Comparison of ENCODE assay signal across 8 cellular contexts in genomic region chr2:215619022-215619958, GRCh38.
A peak's percentile ranks its signal among the peaks of the same experiment; 100 is the strongest.
DNase-seq lines count a peak whose midpoint lies in the region; ATAC-seq and TF ChIP-seq lines count a peak whose summit lies in the region.

No MANE protein-coding gene starts in this region.

- no peak overlapping the region for H3K9ac ChIP-seq in endocrine pancreas (ENCODE audit: control insufficient read depth, insufficient read depth, low read length)
- H3K9ac ChIP-seq in smooth muscle cell (ENCODE audit: low read depth): no peak overlapping the region

- H3K36me3 ChIP-seq in endocrine pancreas (ENCODE audit: control insufficient read depth, insufficient read depth, low read length) (no peaks in the 10 kb centered on the region), smooth muscle cell (ENCODE audit: low read depth) (no peaks in the 10 kb centered on the region), esophagus squamous epithelium (no peaks in the 10 kb centered on the region)

- H3K4me1 ChIP-seq in endocrine pancreas (ENCODE audit: control insufficient read depth, insufficient read depth, low read length) (no peaks in the 10 kb centered on the region), smooth muscle cell (ENCODE audit: low read depth) (peaks cover 18% of the 10 kb centered on the region), esophagus squamous epithelium (peaks cover 0 to 5% (median 0%) of the 10 kb centered on the region in 3 donors)

- H3K27me3 ChIP-seq in endocrine pancreas (ENCODE audit: control insufficient read depth, insufficient read depth, low read length): no peaks in the 10 kb centered on the region
- H3K27me3 ChIP-seq in smooth muscle cell (ENCODE audit: low read depth): no peaks in the 10 kb centered on the region
- no peaks in the 10 kb centered on the region for H3K27me3 ChIP-seq in esophagus squamous epithelium

- WGBS in smooth muscle cell (ENCODE audit: low lambda C conversion rate): 29% methylated on average over 14 of the region's 14 CpGs
- 33 to 40% methylated on average over 13 to 14 of the region's 14 CpGs for WGBS in esophagus squamous epithelium, 2 donors

- ATAC-seq in left ventricle myocardium superior: peak; percentile 52

- no peaks in the 10 kb centered on the region for H3K9me3 ChIP-seq in endocrine pancreas (ENCODE audit: control insufficient read depth, low read length)
- no peaks in the 10 kb centered on the region for H3K9me3 ChIP-seq in smooth muscle cell (replicated peaks; ENCODE audit: low read depth)
- H3K9me3 ChIP-seq in esophagus squamous epithelium: no peaks in the 10 kb centered on the region

- DNase-seq in left ventricle myocardium superior: no peak
- DNase-seq in cardiac septum (ENCODE audit: low spot score): no peak
- DNase-seq in NCI-H748 (lab: John Stamatoyannopoulos, UW; ENCODE audit: unreplicated experiment): peak; percentile 97
- no peak for DNase-seq in smooth muscle cell (lab: John Stamatoyannopoulos, UW; ENCODE audit: unreplicated experiment)
- no peak for DNase-seq in NCI-H1048 (lab: John Stamatoyannopoulos, UW)
- DNase-seq in stimulated activated CD4-positive, alpha-beta T cell treated with anti-CD3 and anti-CD28 coated beads, Interleukin-4, amount 100 ng/mL, for 24 hours: no peak
- DNase-seq in esophagus squamous epithelium (lab: John Stamatoyannopoulos, UW): no peak

- H3K4me3 ChIP-seq in endocrine pancreas (ENCODE audit: control insufficient read depth, insufficient read depth, low read length): peak overlapping the region; percentile 44
- H3K4me3 ChIP-seq in smooth muscle cell: peak overlapping the region; percentile 15
- H3K4me3 ChIP-seq in esophagus squamous epithelium: no peak overlapping the region

- peaks cover 4% of the 10 kb centered on the region for H3F3A ChIP-seq in smooth muscle cell (ENCODE audit: low read depth)

- no peak for TF ChIP-seq POLR2A in esophagus squamous epithelium (IDR thresholded peaks at IDR 0.05)

- TF ChIP-seq CTCF in smooth muscle cell (IDR thresholded peaks at IDR 0.05; ENCODE audit: borderline replicate concordance, insufficient read depth, poor library complexity, severe bottlenecking) (no peak), esophagus squamous epithelium (IDR thresholded peaks at IDR 0.05) (no peak)

- H3K27ac ChIP-seq in smooth muscle cell (ENCODE audit: low read depth): peak overlapping the region; percentile 75
- no peak overlapping the region for H3K27ac ChIP-seq in esophagus squamous epithelium

- peak overlapping the region; percentile 67 for H3K4me2 ChIP-seq in smooth muscle cell

- H2AFZ ChIP-seq in smooth muscle cell (ENCODE audit: low read depth): peak overlapping the region; percentile 22

- no peaks in the 10 kb centered on the region for H4K20me1 ChIP-seq in smooth muscle cell (ENCODE audit: low read depth)

- intact Hi-C loops in left ventricle myocardium superior (cut with micrococcal nuclease): no loop called here
- intact Hi-C loops in cardiac septum (cut with DNase I): no loop called here
- intact Hi-C loops in esophagus squamous epithelium (cut with DNase I): no loop called here

- H3K79me2 ChIP-seq in smooth muscle cell (ENCODE audit: low read depth): no peaks in the 10 kb centered on the region

Comparison
In these comparisons a context has a peak if more than half of its experiments do, and no peak if none do; other contexts are left out.
1. H3K4me3 ChIP-seq: peak in endocrine pancreas (single experiment) and smooth muscle cell (single experiment); none in esophagus squamous epithelium (0 of 4).